Comparison of ENCODE assay signal across 9 cellular contexts in genomic region chr2:151771599-151772358, GRCh38. TPM values are rescaled to one million over a fixed set of nuclear protein-coding genes. Genes with fewer than 3 reads are reported as not detected.
DNase-seq lines count a peak whose midpoint lies in the region; ATAC-seq and TF ChIP-seq lines count a peak whose summit lies in the region.
"Had no signal": no experiment of that assay in that cellular context is flagged by ENCODE, and none has a peak within 500 bp of the region (broad histone marks: within the 10 kb centered on the region; RNA-seq: fewer than 3 reads in every experiment).

No MANE protein-coding gene starts in this region.

- 81 to 87% (median 84%) methylated on average over 10 of the region's 10 CpGs for WGBS in heart left ventricle, 4 donors

- peaks cover 0 to 37% (median 14%) of the 10 kb centered on the region in 12 donors for H3K4me1 ChIP-seq in heart left ventricle

- no peaks in the 10 kb centered on the region for H3K27me3 ChIP-seq in heart left ventricle

- ATAC-seq in GM21367 (IDR thresholded peaks at IDR 0.05; ENCODE audit: unreplicated experiment) (peak; percentile 98), HG03442 (IDR thresholded peaks at IDR 0.05; ENCODE audit: unreplicated experiment) (peak; percentile 94), heart left ventricle (peak in 3 of 4 donors; percentile 61 to 78 (median 71))

- peak; percentile 87 for DNase-seq in EH (ENCODE audit: low read depth)
- DNase-seq in heart left ventricle: peak in 2 of 5 donors; percentile 28 to 31
- DNase-seq in ecto neural progenitor cell (ENCODE audit: low spot score): no peak
- DNase-seq in HEK293T (ENCODE audit: extremely low spot score): no peak
- no peak for DNase-seq in central memory CD4-positive, alpha-beta T cell
- DNase-seq in NCI-H1436 treated with DMSO at 0.1 percent for 48 hours (lab: John Stamatoyannopoulos, UW): no peak
- DNase-seq: GF-D8 had no signal

- peak overlapping the region in 3 of 12 donors; percentile 2 to 35 (median 17) for H3K27ac ChIP-seq in heart left ventricle

- no peak for TF ChIP-seq CTCF in heart left ventricle (IDR thresholded peaks at IDR 0.05)

- H3K36me3 ChIP-seq in heart left ventricle: peaks cover 0 to 12% (median 6%) of the 10 kb centered on the region in 9 donors

- POLR2A ChIA-PET in HEK293T (lab: Yijun Ruan, JAX): no interaction called here

- CTCF ChIA-PET in HEK293T (lab: Yijun Ruan, JAX): interaction anchor here (0.7 kb wide), 1 partner anchor 405 kb away, joined by 3 read pairs; no protein-coding TSS in a partner anchor

- H3K9me3 ChIP-seq in heart left ventricle: peaks cover 0 to 5% (median 0%) of the 10 kb centered on the region in 12 donors

- no peak for TF ChIP-seq POLR2A in heart left ventricle (IDR thresholded peaks at IDR 0.05)

- intact Hi-C loops in heart left ventricle (cut with DNase I): no loop called here

- H3K4me3 ChIP-seq in heart left ventricle: no peak overlapping the region

TF ChIP-seq in HEK293T, 16 proteins besides CTCF, POLR2A, EP300 and RAD21:
- no peak for TF ChIP-seq SUZ12 (IDR thresholded peaks at IDR 0.05)
- TF ChIP-seq ZNF384 (IDR thresholded peaks at IDR 0.05): no peak
- no peak for TF ChIP-seq FOXA1 (IDR thresholded peaks at IDR 0.05)
- no peak for TF ChIP-seq BHLHE40 (IDR thresholded peaks at IDR 0.05; ENCODE audit: borderline replicate concordance)

RNA-seq across cellular contexts. Expression of gene NEB, which starts 37.5 kb away (rescaled TPM):
- total RNA-seq in heart left ventricle: 10 to 100 TPM in 2 of 9 donors, 1 to 10 TPM in 6, under 1 TPM in 1; 0.72 to 23.9 (median 3.0) TPM
- 1 to 10 TPM in 1 of 2 donors, under 1 TPM in 1; 0.43 to 4.4 TPM for polyA plus RNA-seq in heart left ventricle

RNA-seq across cellular contexts. Expression of gene ARL5A, which starts 56.4 kb away (rescaled TPM):
- 10 to 100 TPM; 38.2 to 59.1 (median 54.5) TPM for total RNA-seq in heart left ventricle
- polyA plus RNA-seq in heart left ventricle: 10 to 100 TPM; 12.9 to 22.1 TPM
